1 cellular context compared by ENCODE assay signal in genomic region chr7:87876040-87876758, GRCh38.
TF ChIP-seq lines count a peak whose summit lies in the region.

A gene with protein sequence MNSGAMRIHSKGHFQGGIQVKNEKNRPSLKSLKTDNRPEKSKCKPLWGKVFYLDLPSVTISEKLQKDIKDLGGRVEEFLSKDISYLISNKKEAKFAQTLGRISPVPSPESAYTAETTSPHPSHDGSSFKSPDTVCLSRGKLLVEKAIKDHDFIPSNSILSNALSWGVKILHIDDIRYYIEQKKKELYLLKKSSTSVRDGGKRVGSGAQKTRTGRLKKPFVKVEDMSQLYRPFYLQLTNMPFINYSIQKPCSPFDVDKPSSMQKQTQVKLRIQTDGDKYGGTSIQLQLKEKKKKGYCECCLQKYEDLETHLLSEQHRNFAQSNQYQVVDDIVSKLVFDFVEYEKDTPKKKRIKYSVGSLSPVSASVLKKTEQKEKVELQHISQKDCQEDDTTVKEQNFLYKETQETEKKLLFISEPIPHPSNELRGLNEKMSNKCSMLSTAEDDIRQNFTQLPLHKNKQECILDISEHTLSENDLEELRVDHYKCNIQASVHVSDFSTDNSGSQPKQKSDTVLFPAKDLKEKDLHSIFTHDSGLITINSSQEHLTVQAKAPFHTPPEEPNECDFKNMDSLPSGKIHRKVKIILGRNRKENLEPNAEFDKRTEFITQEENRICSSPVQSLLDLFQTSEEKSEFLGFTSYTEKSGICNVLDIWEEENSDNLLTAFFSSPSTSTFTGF (plus strand): TSS chr7:87876493. CDS start chr7:87876733, 240 bp downstream.
TSS of gene SLC25A40 (minus strand) at chr7:87876360. CDS start at chr7:87858727, 17,633 bp downstream.

TF ChIP-seq in K562, 482 proteins besides CTCF, POLR2A, EP300 and RAD21 (continued from another document and continues in another):
- TF ChIP-seq, protein P1, sequence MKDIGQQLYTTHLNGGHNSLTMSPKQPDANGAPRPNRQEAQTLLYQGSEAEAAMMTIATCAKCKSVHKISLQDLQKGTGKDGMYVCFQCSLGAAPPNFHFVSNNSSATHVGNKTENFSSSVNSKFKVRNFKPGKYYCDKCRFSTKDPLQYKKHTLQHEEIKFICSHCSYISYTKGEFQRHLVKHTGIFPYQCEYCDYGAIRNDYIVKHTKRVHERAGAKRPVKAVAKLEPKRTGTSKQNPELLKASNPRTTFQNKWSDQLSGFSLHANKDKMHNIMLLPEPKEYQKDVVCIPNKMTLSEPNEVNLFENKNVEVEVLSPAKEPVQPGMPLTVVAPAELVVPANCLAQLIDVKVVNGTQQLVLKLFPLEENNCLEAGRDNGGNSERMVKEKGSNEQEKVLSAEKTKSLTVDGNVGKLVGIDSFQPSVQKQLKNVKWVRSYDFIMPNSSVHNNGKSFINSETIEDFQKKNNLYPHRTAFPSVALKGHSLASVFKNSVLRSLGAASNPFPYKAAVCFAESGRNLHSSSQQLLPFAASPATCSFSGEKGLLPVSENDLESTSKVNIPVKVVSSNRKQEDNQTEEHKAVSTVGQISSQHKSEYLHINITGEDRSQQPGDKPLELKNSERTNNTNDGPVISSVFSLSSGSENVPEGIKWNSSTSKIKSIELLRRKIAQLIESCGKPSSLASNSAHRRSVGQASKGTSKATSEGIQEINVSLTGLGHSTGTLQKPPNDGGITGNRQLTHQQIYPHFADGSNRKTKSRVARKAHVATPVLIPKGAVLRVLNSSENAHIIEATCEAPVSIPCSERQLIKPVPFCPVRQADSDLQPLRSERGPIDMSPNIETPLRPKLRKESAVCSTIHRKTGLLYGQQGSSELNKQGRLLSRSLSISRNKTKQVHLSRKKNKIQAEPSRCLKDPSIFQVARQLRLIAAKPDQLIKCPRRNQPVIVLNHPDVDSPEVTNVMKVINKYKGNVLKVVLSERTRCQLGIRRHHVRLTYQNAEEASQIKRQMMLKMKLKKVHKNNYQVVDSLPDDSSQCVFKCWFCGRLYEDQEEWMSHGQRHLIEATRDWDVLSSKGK (CRISPR knock-in tag; IDR thresholded peaks at IDR 0.05), result no peak
- 0 out of 2 replicates have a peak, but pooled peaks have one; percentile 16 for TF ChIP-seq E2F5 (CRISPR knock-in tag; IDR thresholded peaks at IDR 0.05)
- TF ChIP-seq BRCA1 (IDR thresholded peaks at IDR 0.05), result no peak
- no peak for TF ChIP-seq BRCA1 (CRISPR knock-in tag; IDR thresholded peaks at IDR 0.05)
- TF ChIP-seq SMAD1 (IDR thresholded peaks at IDR 0.05; ENCODE audit: low read depth, low read length, partially characterized antibody), result no peak
- peak; percentile 58; the same call in 1 of the 2 replicates for TF ChIP-seq SP1 (CRISPR knock-in tag; IDR thresholded peaks at IDR 0.05)
- no peak for TF ChIP-seq MEF2D (tag; conservative IDR thresholded peaks at IDR 0.05; ENCODE audit: low read depth)
- TF ChIP-seq KLF1 (tag; IDR thresholded peaks at IDR 0.05), result peak; percentile 95
- TF ChIP-seq, protein P2, sequence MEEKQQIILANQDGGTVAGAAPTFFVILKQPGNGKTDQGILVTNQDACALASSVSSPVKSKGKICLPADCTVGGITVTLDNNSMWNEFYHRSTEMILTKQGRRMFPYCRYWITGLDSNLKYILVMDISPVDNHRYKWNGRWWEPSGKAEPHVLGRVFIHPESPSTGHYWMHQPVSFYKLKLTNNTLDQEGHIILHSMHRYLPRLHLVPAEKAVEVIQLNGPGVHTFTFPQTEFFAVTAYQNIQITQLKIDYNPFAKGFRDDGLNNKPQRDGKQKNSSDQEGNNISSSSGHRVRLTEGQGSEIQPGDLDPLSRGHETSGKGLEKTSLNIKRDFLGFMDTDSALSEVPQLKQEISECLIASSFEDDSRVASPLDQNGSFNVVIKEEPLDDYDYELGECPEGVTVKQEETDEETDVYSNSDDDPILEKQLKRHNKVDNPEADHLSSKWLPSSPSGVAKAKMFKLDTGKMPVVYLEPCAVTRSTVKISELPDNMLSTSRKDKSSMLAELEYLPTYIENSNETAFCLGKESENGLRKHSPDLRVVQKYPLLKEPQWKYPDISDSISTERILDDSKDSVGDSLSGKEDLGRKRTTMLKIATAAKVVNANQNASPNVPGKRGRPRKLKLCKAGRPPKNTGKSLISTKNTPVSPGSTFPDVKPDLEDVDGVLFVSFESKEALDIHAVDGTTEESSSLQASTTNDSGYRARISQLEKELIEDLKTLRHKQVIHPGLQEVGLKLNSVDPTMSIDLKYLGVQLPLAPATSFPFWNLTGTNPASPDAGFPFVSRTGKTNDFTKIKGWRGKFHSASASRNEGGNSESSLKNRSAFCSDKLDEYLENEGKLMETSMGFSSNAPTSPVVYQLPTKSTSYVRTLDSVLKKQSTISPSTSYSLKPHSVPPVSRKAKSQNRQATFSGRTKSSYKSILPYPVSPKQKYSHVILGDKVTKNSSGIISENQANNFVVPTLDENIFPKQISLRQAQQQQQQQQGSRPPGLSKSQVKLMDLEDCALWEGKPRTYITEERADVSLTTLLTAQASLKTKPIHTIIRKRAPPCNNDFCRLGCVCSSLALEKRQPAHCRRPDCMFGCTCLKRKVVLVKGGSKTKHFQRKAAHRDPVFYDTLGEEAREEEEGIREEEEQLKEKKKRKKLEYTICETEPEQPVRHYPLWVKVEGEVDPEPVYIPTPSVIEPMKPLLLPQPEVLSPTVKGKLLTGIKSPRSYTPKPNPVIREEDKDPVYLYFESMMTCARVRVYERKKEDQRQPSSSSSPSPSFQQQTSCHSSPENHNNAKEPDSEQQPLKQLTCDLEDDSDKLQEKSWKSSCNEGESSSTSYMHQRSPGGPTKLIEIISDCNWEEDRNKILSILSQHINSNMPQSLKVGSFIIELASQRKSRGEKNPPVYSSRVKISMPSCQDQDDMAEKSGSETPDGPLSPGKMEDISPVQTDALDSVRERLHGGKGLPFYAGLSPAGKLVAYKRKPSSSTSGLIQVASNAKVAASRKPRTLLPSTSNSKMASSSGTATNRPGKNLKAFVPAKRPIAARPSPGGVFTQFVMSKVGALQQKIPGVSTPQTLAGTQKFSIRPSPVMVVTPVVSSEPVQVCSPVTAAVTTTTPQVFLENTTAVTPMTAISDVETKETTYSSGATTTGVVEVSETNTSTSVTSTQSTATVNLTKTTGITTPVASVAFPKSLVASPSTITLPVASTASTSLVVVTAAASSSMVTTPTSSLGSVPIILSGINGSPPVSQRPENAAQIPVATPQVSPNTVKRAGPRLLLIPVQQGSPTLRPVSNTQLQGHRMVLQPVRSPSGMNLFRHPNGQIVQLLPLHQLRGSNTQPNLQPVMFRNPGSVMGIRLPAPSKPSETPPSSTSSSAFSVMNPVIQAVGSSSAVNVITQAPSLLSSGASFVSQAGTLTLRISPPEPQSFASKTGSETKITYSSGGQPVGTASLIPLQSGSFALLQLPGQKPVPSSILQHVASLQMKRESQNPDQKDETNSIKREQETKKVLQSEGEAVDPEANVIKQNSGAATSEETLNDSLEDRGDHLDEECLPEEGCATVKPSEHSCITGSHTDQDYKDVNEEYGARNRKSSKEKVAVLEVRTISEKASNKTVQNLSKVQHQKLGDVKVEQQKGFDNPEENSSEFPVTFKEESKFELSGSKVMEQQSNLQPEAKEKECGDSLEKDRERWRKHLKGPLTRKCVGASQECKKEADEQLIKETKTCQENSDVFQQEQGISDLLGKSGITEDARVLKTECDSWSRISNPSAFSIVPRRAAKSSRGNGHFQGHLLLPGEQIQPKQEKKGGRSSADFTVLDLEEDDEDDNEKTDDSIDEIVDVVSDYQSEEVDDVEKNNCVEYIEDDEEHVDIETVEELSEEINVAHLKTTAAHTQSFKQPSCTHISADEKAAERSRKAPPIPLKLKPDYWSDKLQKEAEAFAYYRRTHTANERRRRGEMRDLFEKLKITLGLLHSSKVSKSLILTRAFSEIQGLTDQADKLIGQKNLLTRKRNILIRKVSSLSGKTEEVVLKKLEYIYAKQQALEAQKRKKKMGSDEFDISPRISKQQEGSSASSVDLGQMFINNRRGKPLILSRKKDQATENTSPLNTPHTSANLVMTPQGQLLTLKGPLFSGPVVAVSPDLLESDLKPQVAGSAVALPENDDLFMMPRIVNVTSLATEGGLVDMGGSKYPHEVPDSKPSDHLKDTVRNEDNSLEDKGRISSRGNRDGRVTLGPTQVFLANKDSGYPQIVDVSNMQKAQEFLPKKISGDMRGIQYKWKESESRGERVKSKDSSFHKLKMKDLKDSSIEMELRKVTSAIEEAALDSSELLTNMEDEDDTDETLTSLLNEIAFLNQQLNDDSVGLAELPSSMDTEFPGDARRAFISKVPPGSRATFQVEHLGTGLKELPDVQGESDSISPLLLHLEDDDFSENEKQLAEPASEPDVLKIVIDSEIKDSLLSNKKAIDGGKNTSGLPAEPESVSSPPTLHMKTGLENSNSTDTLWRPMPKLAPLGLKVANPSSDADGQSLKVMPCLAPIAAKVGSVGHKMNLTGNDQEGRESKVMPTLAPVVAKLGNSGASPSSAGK (IDR thresholded peaks at IDR 0.05), result peak; percentile 61
- TF ChIP-seq ZNF764 (CRISPR knock-in tag; IDR thresholded peaks at IDR 0.05; ENCODE audit: low read depth), result no peak
- no peak for TF ChIP-seq GATAD2A (IDR thresholded peaks at IDR 0.05)
- TF ChIP-seq NELFE (IDR thresholded peaks at IDR 0.05; ENCODE audit: insufficient read depth, insufficient read length), result no peak
- TF ChIP-seq ZNF668 (CRISPR knock-in tag; IDR thresholded peaks at IDR 0.05), result no peak
- 0 out of 2 replicates have a peak, but pooled peaks have one; percentile 9 for TF ChIP-seq BCOR (IDR thresholded peaks at IDR 0.05)
- TF ChIP-seq ZNF134 (CRISPR knock-in tag; conservative IDR thresholded peaks at IDR 0.05), result no peak
- TF ChIP-seq ZNF324 (CRISPR knock-in tag; IDR thresholded peaks at IDR 0.05), result no peak
- no peak for TF ChIP-seq HNRNPH1 (optimal IDR thresholded peaks at IDR 0.05; ENCODE audit: low read depth, low read length)
- no peak; the same call in none of the 2 replicates for TF ChIP-seq THAP12 (CRISPR knock-in tag; IDR thresholded peaks at IDR 0.05)
- no peak for TF ChIP-seq ARID3A (IDR thresholded peaks at IDR 0.05; ENCODE audit: borderline replicate concordance, low read depth, low read length)
- TF ChIP-seq E2F1 (CRISPR knock-in tag; IDR thresholded peaks at IDR 0.05), result peak; percentile 81; the same call in 1 of the 2 replicates
- TF ChIP-seq CBX1 (IDR thresholded peaks at IDR 0.05; ENCODE audit: low read depth), result peak; percentile 51; the same call in 1 of the 2 replicates
- no peak; the same call in 1 of the 2 replicates for TF ChIP-seq BRD4 (IDR thresholded peaks at IDR 0.05)
- no peak for TF ChIP-seq ETS2 (tag; IDR thresholded peaks at IDR 0.05; ENCODE audit: borderline replicate concordance, poor library complexity, severe bottlenecking)
- TF ChIP-seq SOX6 (IDR thresholded peaks at IDR 0.05), result peak; percentile 85
- TF ChIP-seq MED1 (CRISPR knock-in tag; IDR thresholded peaks at IDR 0.05; ENCODE audit: borderline replicate concordance), result no peak
- no peak for TF ChIP-seq PHF21A (IDR thresholded peaks at IDR 0.05; ENCODE audit: borderline replicate concordance, low read depth)
- TF ChIP-seq GATA2 (CRISPR knock-in tag; IDR thresholded peaks at IDR 0.05), result no peak
- no peak for TF ChIP-seq YBX1 (IDR thresholded peaks at IDR 0.05)
- TF ChIP-seq EWSR1 (IDR thresholded peaks at IDR 0.05; ENCODE audit: borderline replicate concordance, low read depth, partially characterized antibody), result no peak
